ENCODE assay signal across 8 cellular contexts in the genomic region with DNA sequence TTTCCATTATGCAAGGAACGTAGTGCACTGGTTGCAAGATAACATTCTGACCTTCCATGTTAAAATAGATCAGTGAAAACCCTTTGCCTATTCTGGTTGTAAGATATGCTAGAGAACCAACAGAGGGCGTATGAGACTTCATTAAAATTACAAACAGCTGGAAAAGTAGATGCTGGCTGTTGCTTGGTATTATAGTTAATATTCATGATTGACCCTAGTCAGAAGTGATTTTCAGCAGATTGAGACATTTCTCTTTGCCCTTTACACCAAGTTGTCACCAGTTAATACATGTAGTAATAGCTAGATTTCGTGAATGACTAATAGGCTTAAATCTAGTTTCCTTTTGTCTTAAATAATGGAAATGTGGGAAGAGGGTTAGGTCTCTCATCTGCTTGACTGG. TPM values are rescaled to one million over a fixed set of nuclear protein-coding genes. Genes with fewer than 3 reads are reported as not detected.
DNase-seq lines count a peak whose midpoint lies in the region; ATAC-seq and TF ChIP-seq lines count a peak whose summit lies in the region.

No MANE protein-coding gene starts in this region.

- no peak overlapping the region for H2AFZ ChIP-seq in SK-N-SH (ENCODE audit: low read depth)

- peaks cover 7% of the 10 kb centered on the region for H3K4me1 ChIP-seq in A673 (ENCODE audit: insufficient read depth, low read length, poor library complexity, severe bottlenecking)
- peaks cover 0 to 6% of the 10 kb centered on the region in 2 experiments; a peak in 2 of 4 replicates for H3K4me1 ChIP-seq in SK-N-SH (ENCODE audit: control insufficient read depth in 1 of 2, insufficient read depth in 2 of 2, low read depth in 1 of 2, low read length in 1 of 2)
- H3K4me1 ChIP-seq in prostate gland (replicated peaks): no peaks in the 10 kb centered on the region

- ATAC-seq in HG02973 (IDR thresholded peaks at IDR 0.05; ENCODE audit: unreplicated experiment): no peak

- BruUV-seq in A673 (replicated peaks; lab: Mats Ljungman, UMichigan): TSS peak; percentile 0

- WGBS in SK-N-SH (ENCODE audit: low lambda C conversion rate): 60% methylated on average over 3 of the region's 3 CpGs
- WGBS in prostate gland: 56% methylated on average over 3 of the region's 3 CpGs

- intact Hi-C loops in A673 (cut with micrococcal nuclease; ENCODE audit: unreplicated experiment) (no loop called here), prostate gland (cut with DNase I) (no loop called here)

- H3K4me3 ChIP-seq in A673 (ENCODE audit: low read depth, low read length, poor library complexity, severe bottlenecking): no peak overlapping the region
- no peak overlapping the region for H3K4me3 ChIP-seq in SK-N-SH (ENCODE audit: low read depth in 2 of 2, low read length in 1 of 2)
- no peak overlapping the region for H3K4me3 ChIP-seq in prostate gland

- H3K36me3 ChIP-seq in A673 (ENCODE audit: insufficient read depth, low read length, poor library complexity, severe bottlenecking): peaks cover 73% of the 10 kb centered on the region
- peaks cover 64 to 68% of the 10 kb centered on the region in 2 experiments for H3K36me3 ChIP-seq in SK-N-SH (replicated peaks in 1 of 2; ENCODE audit: control insufficient read depth in 1 of 2, insufficient read depth in 2 of 2, low read length in 1 of 2)
- peaks cover 0 to 6% of the 10 kb centered on the region in 2 donors for H3K36me3 ChIP-seq in prostate gland

- TF ChIP-seq POLR2A in prostate gland (IDR thresholded peaks at IDR 0.05): no peak

- POLR2A ChIA-PET in A673 (lab: Charles Lee; ENCODE audit: low non-redundant PET) (interaction anchor here (0.6 kb wide), 1 partner anchor 541 kb away, joined by 4 read pairs; no protein-coding TSS in a partner anchor), SK-N-SH (lab: Yijun Ruan, JAX) (interaction anchor here (1.1 kb wide), 1 partner anchor 19 kb away, joined by 3 read pairs; no protein-coding TSS in a partner anchor)

- peak; percentile 33; the same call in 1 of the 2 replicates for TF ChIP-seq RAD21 in SK-N-SH (IDR thresholded peaks at IDR 0.05; ENCODE audit: low read length)

- no peak overlapping the region for H3K4me2 ChIP-seq in SK-N-SH

- H3K9me3 ChIP-seq in A673 (ENCODE audit: low read depth, low read length, poor library complexity, severe bottlenecking) (no peaks in the 10 kb centered on the region), SK-N-SH (no peaks in the 10 kb centered on the region), prostate gland (no peaks in the 10 kb centered on the region)

- no peak overlapping the region for H3K9ac ChIP-seq in SK-N-SH

- TF ChIP-seq EP300 in SK-N-SH (IDR thresholded peaks at IDR 0.05; ENCODE audit: borderline replicate concordance in 1 of 2, low read depth in 1 of 2, low read length in 1 of 2): no peak

- peaks cover 74% of the 10 kb centered on the region for H4K20me1 ChIP-seq in SK-N-SH (ENCODE audit: insufficient read depth)

- H3K27ac ChIP-seq in A673 (ENCODE audit: low read depth, low read length, poor library complexity, severe bottlenecking): no peak overlapping the region
- H3K27ac ChIP-seq in SK-N-SH (ENCODE audit: low read depth in 2 of 2, low read length in 1 of 2): no peak overlapping the region; a peak in 1 of 4 replicates
- no peak overlapping the region for H3K27ac ChIP-seq in prostate gland

- no peaks in the 10 kb centered on the region for H3K9me2 ChIP-seq in SK-N-SH

- CTCF ChIA-PET in A673 (lab: Charles Lee): interaction anchor here (0.6 kb wide), 1 partner anchor 578 kb away, joined by 5 read pairs; no protein-coding TSS in a partner anchor
- CTCF ChIA-PET in SK-N-SH (lab: Yijun Ruan, JAX): interaction anchor here (0.7 to 1.5 kb wide), 9 partner anchors 12 to 493 kb away, joined by 3 to 9 read pairs (median 3); a partner anchor contains a TSS

- H3K27me3 ChIP-seq in A673 (replicated peaks; ENCODE audit: insufficient read depth, low read depth, low read length, poor library complexity) (no peaks in the 10 kb centered on the region), SK-N-SH (ENCODE audit: insufficient read depth) (no peaks in the 10 kb centered on the region), prostate gland (replicated peaks; ENCODE audit: insufficient read depth) (no peaks in the 10 kb centered on the region)

- H3F3A ChIP-seq in SK-N-SH (replicated peaks; ENCODE audit: insufficient read depth): peaks cover 62% of the 10 kb centered on the region

- TF ChIP-seq CTCF in A673 (conservative IDR thresholded peaks at IDR 0.05; ENCODE audit: low read depth, low read length) (peak; percentile 61), SK-N-SH (IDR thresholded peaks at IDR 0.05) (peak; percentile 61), prostate gland (IDR thresholded peaks at IDR 0.05) (peak in 2 of 4 experiments; percentile 6 to 9)

- peak; percentile 59 for DNase-seq in A673 (ENCODE audit: low spot score)
- DNase-seq in GM03348 (ENCODE audit: low spot score): peak; percentile 41
- peak; percentile 46 for DNase-seq in SK-N-SH
- peak; percentile 29 for DNase-seq in fibroblast of the conjunctiva (ENCODE audit: low read depth)
- DNase-seq in prostate gland (ENCODE audit: low spot score): no peak
- no peak for DNase-seq in stimulated activated CD4-positive, alpha-beta T cell treated with anti-CD3 and anti-CD28 coated beads, Interleukin-4, amount 100 ng/mL, for 4 hours
- no peak for DNase-seq in NCI-H1694 (lab: John Stamatoyannopoulos, UW)

- H3K79me2 ChIP-seq in SK-N-SH (ENCODE audit: insufficient read depth): peaks cover 75% of the 10 kb centered on the region

TF ChIP-seq in SK-N-SH, 30 proteins besides CTCF, POLR2A, EP300 and RAD21:
- TF ChIP-seq RFX5 (IDR thresholded peaks at IDR 0.05; ENCODE audit: low read length) (no peak), SIN3A (IDR thresholded peaks at IDR 0.05; ENCODE audit: borderline replicate concordance, low read depth, low read length) (no peak)
- TF ChIP-seq, protein P1, sequence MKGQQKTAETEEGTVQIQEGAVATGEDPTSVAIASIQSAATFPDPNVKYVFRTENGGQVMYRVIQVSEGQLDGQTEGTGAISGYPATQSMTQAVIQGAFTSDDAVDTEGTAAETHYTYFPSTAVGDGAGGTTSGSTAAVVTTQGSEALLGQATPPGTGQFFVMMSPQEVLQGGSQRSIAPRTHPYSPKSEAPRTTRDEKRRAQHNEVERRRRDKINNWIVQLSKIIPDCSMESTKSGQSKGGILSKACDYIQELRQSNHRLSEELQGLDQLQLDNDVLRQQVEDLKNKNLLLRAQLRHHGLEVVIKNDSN (IDR thresholded peaks at IDR 0.05; ENCODE audit: borderline replicate concordance, low read depth): no peak
TF ChIP-seq in SK-N-SH: peak in this region for 0.

RNA-seq across cellular contexts. Expression of a gene that starts 13.8 kb away (rescaled TPM):
- 0.90 and 1.3 TPM in 2 replicates for total RNA-seq in A673 (2021)
- polyA plus RNA-seq in SK-N-SH (2012; rRNA removed): 0.67 and 0.89 TPM in 2 replicates
- 0.44 and 0.51 TPM in 2 replicates for polyA plus RNA-seq in SK-N-SH (2012; cell fraction: cytosol; rRNA removed)
- polyA plus RNA-seq in SK-N-SH (2012; cell fraction: nucleus; rRNA removed): 0.70 and 1.2 TPM in 2 replicates
- total RNA-seq in prostate gland: under 1 TPM; 0.41 to 0.51 TPM

RNA-seq across cellular contexts. Expression of a gene that starts 18.0 kb away (rescaled TPM):
- 1,854 and 1,998 TPM in 2 replicates for total RNA-seq in A673 (2021)
- polyA plus RNA-seq in SK-N-SH (2012; rRNA removed): 601 and 4,764 TPM in 2 replicates
- 831 and 5,787 TPM in 2 replicates for polyA plus RNA-seq in SK-N-SH (2012; cell fraction: cytosol; rRNA removed)
- polyA plus RNA-seq in SK-N-SH (2012; cell fraction: nucleus; rRNA removed): 180 and 3,140 TPM in 2 replicates
- total RNA-seq in prostate gland: 100 to 1,000 TPM; 397 to 544 TPM

Comparison
In these comparisons a context has a peak if more than half of its experiments do, and no peak if none do; other contexts are left out.
1. DNase-seq: peak in A673 (single experiment), GM03348 (single experiment), SK-N-SH (single experiment) and fibroblast of the conjunctiva (single experiment); none in prostate gland (single experiment), stimulated activated CD4-positive, alpha-beta T cell treated with anti-CD3 and anti-CD28 coated beads, Interleukin-4, amount 100 ng/mL, for 4 hours (0 of 2) and NCI-H1694 (single experiment).